ENCODE assay signal across 8 cellular contexts in the genomic region with DNA sequence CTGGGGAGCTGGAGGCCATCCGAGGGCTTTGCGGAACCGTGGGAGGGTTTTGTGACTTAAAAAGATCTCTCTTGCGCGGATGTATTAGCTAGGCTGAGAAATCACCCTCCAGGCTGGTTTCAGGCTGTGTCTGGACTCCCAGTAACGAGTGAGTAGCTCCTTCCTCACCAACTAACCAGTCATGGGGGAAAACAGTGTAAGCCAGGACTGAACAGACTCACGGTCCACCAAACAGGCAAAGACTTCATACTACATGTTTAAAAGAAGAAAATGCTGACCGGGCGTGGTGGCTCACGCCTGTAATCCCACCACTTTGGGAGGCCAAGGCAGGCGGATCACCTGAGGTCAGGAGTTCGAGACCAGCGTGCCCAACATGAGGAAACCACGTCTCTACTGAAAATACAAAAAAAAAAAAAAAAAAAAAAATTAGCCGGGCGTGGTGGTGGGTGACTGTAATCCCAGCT. TPM values are rescaled to one million over a fixed set of nuclear protein-coding genes. Genes with fewer than 3 reads are reported as not detected.
DNase-seq lines count a peak whose midpoint lies in the region; ATAC-seq and TF ChIP-seq lines count a peak whose summit lies in the region.

No MANE protein-coding gene starts in this region.

- peak overlapping the region; percentile 92 for H3K27ac ChIP-seq in ACC112 (ENCODE audit: low read depth, low read length)

- no peaks in the 10 kb centered on the region for H3K36me3 Mint-ChIP-seq in IgD-negative memory B cell
- H3K36me3 Mint-ChIP-seq in central memory CD8-positive, alpha-beta T cell (ENCODE audit: insufficient read depth) = peaks cover 22% of the 10 kb centered on the region

- no peak for TF ChIP-seq CTCF in mucosa of descending colon (IDR thresholded peaks at IDR 0.05)

- H3K79me2 ChIP-seq in ACC112 (ENCODE audit: control insufficient read depth, insufficient read depth, low read length, unreplicated experiment) = peaks cover 39% of the 10 kb centered on the region

- H3K4me3 ChIP-seq in ACC112 (ENCODE audit: low read depth, low read length) = peak overlapping the region; percentile 94
- H3K4me3 ChIP-seq in mucosa of descending colon = peak overlapping the region; percentile 95

- H3K36me3 ChIP-seq in ACC112 (ENCODE audit: insufficient read depth, low read length) (no peaks in the 10 kb centered on the region), mucosa of descending colon (ENCODE audit: low read depth) (no peaks in the 10 kb centered on the region)

- H3K9me3 Mint-ChIP-seq in IgD-negative memory B cell = no peaks in the 10 kb centered on the region
- no peaks in the 10 kb centered on the region for H3K9me3 Mint-ChIP-seq in central memory CD8-positive, alpha-beta T cell

- peak overlapping the region; percentile 95 to 100 (median 98) for H3K4me3 Mint-ChIP-seq in IgD-negative memory B cell
- peak overlapping the region; percentile 99 for H3K4me3 Mint-ChIP-seq in central memory CD8-positive, alpha-beta T cell

- peaks cover 25 to 35% (median 28%) of the 10 kb centered on the region in 3 donors for H3K4me1 Mint-ChIP-seq in IgD-negative memory B cell
- peaks cover 38% of the 10 kb centered on the region for H3K4me1 Mint-ChIP-seq in central memory CD8-positive, alpha-beta T cell

- ATAC-seq in central memory CD8-positive, alpha-beta T cell (replicated peaks; ENCODE audit: extremely low read depth, poor library complexity, severe bottlenecking) = no peak
- ATAC-seq in mucosa of descending colon (no peak), HG03460 (IDR thresholded peaks at IDR 0.05; ENCODE audit: unreplicated experiment) (no peak), GM21528 (IDR thresholded peaks at IDR 0.05; ENCODE audit: low FRiP score, unreplicated experiment) (no peak)

- no peaks in the 10 kb centered on the region for H3K9me3 ChIP-seq in mucosa of descending colon

- peak overlapping the region; percentile 28 for H2AFZ ChIP-seq in ACC112 (ENCODE audit: low read length, unreplicated experiment)

- peak overlapping the region; percentile 92 to 99 (median 99) for H3K27ac Mint-ChIP-seq in IgD-negative memory B cell
- H3K27ac Mint-ChIP-seq in central memory CD8-positive, alpha-beta T cell (ENCODE audit: low read depth) = peak overlapping the region; percentile 99

- no peaks in the 10 kb centered on the region for H3K27me3 ChIP-seq in ACC112 (ENCODE audit: insufficient read depth, low read length)

- peaks cover 25% of the 10 kb centered on the region for H3K4me1 ChIP-seq in ACC112 (ENCODE audit: control insufficient read depth, insufficient read depth, low read length, unreplicated experiment)
- peaks cover 17% of the 10 kb centered on the region for H3K4me1 ChIP-seq in mucosa of descending colon (ENCODE audit: low read depth)

- no peaks in the 10 kb centered on the region for H3K27me3 Mint-ChIP-seq in IgD-negative memory B cell
- no peaks in the 10 kb centered on the region for H3K27me3 Mint-ChIP-seq in central memory CD8-positive, alpha-beta T cell

- no peak for DNase-seq in central memory CD8-positive, alpha-beta T cell (ENCODE audit: low spot score in 2 of 2)
- no peak for DNase-seq in mucosa of descending colon
- no peak for DNase-seq in central memory CD4-positive, alpha-beta T cell
- DNase-seq in NCI-H2107 (lab: John Stamatoyannopoulos, UW) = no peak

- intact Hi-C loops in mucosa of descending colon (cut with DNase I, micrococcal nuclease) = no loop called here

RNA-seq across cellular contexts. Expression of a gene that starts 0.8 kb away (rescaled TPM):
- polyA plus RNA-seq in IgD-negative memory B cell = 37.7 TPM
- 10 to 100 TPM; 39.5 to 47.4 (median 45.2) TPM for total RNA-seq in mucosa of descending colon
